1 cellular context compared by ENCODE assay signal in the genomic region with DNA sequence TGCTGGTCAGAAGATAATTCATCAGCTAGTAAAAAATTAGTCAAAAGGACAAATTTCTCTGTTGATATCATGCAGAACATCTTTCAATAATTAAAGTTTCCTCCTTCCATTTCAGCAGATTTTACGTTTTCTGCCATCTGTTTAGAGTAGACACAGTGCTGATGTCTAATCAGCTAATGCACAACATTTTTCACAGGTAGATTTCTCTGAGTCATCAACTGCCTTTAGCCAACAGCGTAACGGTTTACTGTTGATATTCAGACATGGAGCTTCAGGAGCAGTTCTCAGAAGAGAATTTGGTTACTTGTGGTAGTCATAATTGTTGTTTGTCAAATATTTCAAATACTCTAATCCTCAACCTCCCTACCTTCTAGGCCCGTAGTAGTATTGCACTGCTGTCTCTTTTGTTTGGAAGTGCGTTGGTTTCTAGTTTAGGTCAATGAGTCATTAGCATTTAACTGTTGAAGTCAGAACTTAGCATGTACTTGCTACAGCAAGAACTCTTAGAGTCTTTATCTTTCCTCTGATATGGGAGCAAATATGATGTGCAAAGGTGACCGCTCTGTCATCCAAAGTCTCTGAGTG.
TF ChIP-seq lines count a peak whose summit lies in the region.

No MANE protein-coding gene starts in this region.

TF ChIP-seq in GM23338, 12 proteins besides CTCF, POLR2A, EP300 and RAD21:
- TF ChIP-seq CREB1 (CRISPR knock-in tag; IDR thresholded peaks at IDR 0.05; ENCODE audit: low read depth) (no peak), ZNF114 (CRISPR knock-in tag; IDR thresholded peaks at IDR 0.05) (no peak), STAT1 (IDR thresholded peaks at IDR 0.05; ENCODE audit: unreplicated experiment) (no peak), ZNF331 (CRISPR knock-in tag; IDR thresholded peaks at IDR 0.05; ENCODE audit: low read depth) (no peak), EZH2phosphoT487 (IDR thresholded peaks at IDR 0.05; ENCODE audit: unreplicated experiment) (no peak), POLR2AphosphoS5 (IDR thresholded peaks at IDR 0.05; ENCODE audit: low read depth) (no peak), NANOG (IDR thresholded peaks at IDR 0.05; ENCODE audit: borderline replicate concordance) (no peak), JUNB (IDR thresholded peaks at IDR 0.05; ENCODE audit: unreplicated experiment) (no peak), EZH2 (IDR thresholded peaks at IDR 0.05; ENCODE audit: low read depth, unreplicated experiment) (no peak)
- TF ChIP-seq, protein P1, sequence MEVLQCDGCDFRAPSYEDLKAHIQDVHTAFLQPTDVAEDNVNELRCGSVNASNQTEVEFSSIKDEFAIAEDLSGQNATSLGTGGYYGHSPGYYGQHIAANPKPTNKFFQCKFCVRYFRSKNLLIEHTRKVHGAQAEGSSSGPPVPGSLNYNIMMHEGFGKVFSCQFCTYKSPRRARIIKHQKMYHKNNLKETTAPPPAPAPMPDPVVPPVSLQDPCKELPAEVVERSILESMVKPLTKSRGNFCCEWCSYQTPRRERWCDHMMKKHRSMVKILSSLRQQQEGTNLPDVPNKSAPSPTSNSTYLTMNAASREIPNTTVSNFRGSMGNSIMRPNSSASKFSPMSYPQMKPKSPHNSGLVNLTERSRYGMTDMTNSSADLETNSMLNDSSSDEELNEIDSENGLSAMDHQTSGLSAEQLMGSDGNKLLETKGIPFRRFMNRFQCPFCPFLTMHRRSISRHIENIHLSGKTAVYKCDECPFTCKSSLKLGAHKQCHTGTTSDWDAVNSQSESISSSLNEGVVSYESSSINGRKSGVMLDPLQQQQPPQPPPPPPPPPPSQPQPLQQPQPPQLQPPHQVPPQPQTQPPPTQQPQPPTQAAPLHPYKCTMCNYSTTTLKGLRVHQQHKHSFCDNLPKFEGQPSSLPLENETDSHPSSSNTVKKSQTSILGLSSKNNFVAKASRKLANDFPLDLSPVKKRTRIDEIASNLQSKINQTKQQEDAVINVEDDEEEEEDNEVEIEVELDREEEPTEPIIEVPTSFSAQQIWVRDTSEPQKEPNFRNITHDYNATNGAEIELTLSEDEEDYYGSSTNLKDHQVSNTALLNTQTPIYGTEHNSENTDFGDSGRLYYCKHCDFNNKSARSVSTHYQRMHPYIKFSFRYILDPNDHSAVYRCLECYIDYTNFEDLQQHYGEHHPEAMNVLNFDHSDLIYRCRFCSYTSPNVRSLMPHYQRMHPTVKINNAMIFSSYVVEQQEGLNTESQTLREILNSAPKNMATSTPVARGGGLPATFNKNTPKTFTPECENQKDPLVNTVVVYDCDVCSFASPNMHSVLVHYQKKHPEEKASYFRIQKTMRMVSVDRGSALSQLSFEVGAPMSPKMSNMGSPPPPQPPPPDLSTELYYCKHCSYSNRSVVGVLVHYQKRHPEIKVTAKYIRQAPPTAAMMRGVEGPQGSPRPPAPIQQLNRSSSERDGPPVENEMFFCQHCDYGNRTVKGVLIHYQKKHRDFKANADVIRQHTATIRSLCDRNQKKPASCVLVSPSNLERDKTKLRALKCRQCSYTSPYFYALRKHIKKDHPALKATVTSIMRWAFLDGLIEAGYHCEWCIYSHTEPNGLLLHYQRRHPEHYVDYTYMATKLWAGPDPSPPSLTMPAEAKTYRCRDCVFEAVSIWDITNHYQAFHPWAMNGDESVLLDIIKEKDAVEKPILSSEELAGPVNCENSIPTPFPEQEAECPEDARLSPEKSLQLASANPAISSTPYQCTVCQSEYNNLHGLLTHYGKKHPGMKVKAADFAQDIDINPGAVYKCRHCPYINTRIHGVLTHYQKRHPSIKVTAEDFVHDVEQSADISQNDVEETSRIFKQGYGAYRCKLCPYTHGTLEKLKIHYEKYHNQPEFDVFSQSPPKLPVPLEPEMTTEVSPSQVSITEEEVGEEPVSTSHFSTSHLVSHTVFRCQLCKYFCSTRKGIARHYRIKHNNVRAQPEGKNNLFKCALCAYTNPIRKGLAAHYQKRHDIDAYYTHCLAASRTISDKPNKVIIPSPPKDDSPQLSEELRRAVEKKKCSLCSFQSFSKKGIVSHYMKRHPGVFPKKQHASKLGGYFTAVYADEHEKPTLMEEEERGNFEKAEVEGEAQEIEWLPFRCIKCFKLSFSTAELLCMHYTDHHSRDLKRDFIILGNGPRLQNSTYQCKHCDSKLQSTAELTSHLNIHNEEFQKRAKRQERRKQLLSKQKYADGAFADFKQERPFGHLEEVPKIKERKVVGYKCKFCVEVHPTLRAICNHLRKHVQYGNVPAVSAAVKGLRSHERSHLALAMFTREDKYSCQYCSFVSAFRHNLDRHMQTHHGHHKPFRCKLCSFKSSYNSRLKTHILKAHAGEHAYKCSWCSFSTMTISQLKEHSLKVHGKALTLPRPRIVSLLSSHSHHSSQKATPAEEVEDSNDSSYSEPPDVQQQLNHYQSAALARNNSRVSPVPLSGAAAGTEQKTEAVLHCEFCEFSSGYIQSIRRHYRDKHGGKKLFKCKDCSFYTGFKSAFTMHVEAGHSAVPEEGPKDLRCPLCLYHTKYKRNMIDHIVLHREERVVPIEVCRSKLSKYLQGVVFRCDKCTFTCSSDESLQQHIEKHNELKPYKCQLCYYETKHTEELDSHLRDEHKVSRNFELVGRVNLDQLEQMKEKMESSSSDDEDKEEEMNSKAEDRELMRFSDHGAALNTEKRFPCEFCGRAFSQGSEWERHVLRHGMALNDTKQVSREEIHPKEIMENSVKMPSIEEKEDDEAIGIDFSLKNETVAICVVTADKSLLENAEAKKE (CRISPR knock-in tag; IDR thresholded peaks at IDR 0.05), result no peak
- TF ChIP-seq, protein P2, sequence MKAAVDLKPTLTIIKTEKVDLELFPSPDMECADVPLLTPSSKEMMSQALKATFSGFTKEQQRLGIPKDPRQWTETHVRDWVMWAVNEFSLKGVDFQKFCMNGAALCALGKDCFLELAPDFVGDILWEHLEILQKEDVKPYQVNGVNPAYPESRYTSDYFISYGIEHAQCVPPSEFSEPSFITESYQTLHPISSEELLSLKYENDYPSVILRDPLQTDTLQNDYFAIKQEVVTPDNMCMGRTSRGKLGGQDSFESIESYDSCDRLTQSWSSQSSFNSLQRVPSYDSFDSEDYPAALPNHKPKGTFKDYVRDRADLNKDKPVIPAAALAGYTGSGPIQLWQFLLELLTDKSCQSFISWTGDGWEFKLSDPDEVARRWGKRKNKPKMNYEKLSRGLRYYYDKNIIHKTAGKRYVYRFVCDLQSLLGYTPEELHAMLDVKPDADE (IDR thresholded peaks at IDR 0.05), result no peak
- TF ChIP-seq, protein P3, sequence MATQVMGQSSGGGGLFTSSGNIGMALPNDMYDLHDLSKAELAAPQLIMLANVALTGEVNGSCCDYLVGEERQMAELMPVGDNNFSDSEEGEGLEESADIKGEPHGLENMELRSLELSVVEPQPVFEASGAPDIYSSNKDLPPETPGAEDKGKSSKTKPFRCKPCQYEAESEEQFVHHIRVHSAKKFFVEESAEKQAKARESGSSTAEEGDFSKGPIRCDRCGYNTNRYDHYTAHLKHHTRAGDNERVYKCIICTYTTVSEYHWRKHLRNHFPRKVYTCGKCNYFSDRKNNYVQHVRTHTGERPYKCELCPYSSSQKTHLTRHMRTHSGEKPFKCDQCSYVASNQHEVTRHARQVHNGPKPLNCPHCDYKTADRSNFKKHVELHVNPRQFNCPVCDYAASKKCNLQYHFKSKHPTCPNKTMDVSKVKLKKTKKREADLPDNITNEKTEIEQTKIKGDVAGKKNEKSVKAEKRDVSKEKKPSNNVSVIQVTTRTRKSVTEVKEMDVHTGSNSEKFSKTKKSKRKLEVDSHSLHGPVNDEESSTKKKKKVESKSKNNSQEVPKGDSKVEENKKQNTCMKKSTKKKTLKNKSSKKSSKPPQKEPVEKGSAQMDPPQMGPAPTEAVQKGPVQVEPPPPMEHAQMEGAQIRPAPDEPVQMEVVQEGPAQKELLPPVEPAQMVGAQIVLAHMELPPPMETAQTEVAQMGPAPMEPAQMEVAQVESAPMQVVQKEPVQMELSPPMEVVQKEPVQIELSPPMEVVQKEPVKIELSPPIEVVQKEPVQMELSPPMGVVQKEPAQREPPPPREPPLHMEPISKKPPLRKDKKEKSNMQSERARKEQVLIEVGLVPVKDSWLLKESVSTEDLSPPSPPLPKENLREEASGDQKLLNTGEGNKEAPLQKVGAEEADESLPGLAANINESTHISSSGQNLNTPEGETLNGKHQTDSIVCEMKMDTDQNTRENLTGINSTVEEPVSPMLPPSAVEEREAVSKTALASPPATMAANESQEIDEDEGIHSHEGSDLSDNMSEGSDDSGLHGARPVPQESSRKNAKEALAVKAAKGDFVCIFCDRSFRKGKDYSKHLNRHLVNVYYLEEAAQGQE (IDR thresholded peaks at IDR 0.05; ENCODE audit: unreplicated experiment), result no peak
